In genomic region chr2:39778775-39779751, GRCh38 we compare ENCODE assay signal across 8 cellular contexts. TPM values are rescaled to one million over a fixed set of nuclear protein-coding genes. Genes with fewer than 3 reads are reported as not detected.
DNase-seq lines count a peak whose midpoint lies in the region; ATAC-seq and TF ChIP-seq lines count a peak whose summit lies in the region.

TSS of gene THUMPD2 (minus strand) at chr2:39779258. CDS start at chr2:39779239, 19 bp downstream.

- H3K4me1 Mint-ChIP-seq in CD14-positive monocyte (peaks cover 59% of the 10 kb centered on the region), memory B cell (peaks cover 32% of the 10 kb centered on the region)

- intact Hi-C loops in CD14-positive monocyte (cut with micrococcal nuclease): no loop called here

- H3K9me3 Mint-ChIP-seq in CD14-positive monocyte (peaks cover 0 to 5% (median 0%) of the 10 kb centered on the region in 7 donors), memory B cell (no peaks in the 10 kb centered on the region)

- TF ChIP-seq CTCF in CD14-positive monocyte (IDR thresholded peaks at IDR 0.05): no peak

- ATAC-seq in HG03442 (IDR thresholded peaks at IDR 0.05; ENCODE audit: unreplicated experiment) (peak; percentile 76), memory B cell (ENCODE audit: low read depth) (peak; percentile 87)

- H3K9me3 ChIP-seq in effector memory CD4-positive, alpha-beta T cell (ENCODE audit: control insufficient read depth, low read length): no peaks in the 10 kb centered on the region

- H3K27me3 Mint-ChIP-seq in CD14-positive monocyte (ENCODE audit: low read depth in 3 of 3): peaks cover 0 to 2% (median 2%) of the 10 kb centered on the region in 3 donors
- no peaks in the 10 kb centered on the region for H3K27me3 Mint-ChIP-seq in memory B cell

- peak; percentile 52 for DNase-seq in CD14-positive monocyte (ENCODE audit: low spot score)
- DNase-seq in GM19240 (ENCODE audit: insufficient read length, low spot score): peak; percentile 54
- DNase-seq in NCI-H748 treated with DMSO at 0.1 percent for 48 hours (lab: John Stamatoyannopoulos, UW): peak; percentile 9
- DNase-seq in activated CD8-positive, alpha-beta memory T cell treated with anti-CD3 and anti-CD28 coated beads for 1 hour (ENCODE audit: extremely low read depth in 1 of 2, low read depth in 1 of 2): peak; percentile 4 to 41
- peak in 2 of 3 donors; percentile 17 to 22 for DNase-seq in effector memory CD4-positive, alpha-beta T cell
- DNase-seq in memory B cell (ENCODE audit: low spot score in 2 of 2): peak; percentile 59 to 60
- peak; percentile 30 for DNase-seq in stimulated activated CD8-positive, alpha-beta memory T cell treated with anti-CD3 and anti-CD28 coated beads, Interleukin-12 subunit alpha, Interleukin-12 subunit beta, amount 100 ng/mL, for 1 hour (ENCODE audit: low read depth)

- H3K27ac ChIP-seq in effector memory CD4-positive, alpha-beta T cell (ENCODE audit: insufficient read depth, low read length, poor library complexity, severe bottlenecking): peak within 1 kb of the TSS; percentile 48

- H3K36me3 ChIP-seq in effector memory CD4-positive, alpha-beta T cell (ENCODE audit: control insufficient read depth, insufficient read depth, low read length): no peaks in the 10 kb centered on the region

- H3K27me3 ChIP-seq in effector memory CD4-positive, alpha-beta T cell (replicated peaks; ENCODE audit: control insufficient read depth, insufficient read depth, low read length, poor library complexity, severe bottlenecking): no peaks in the 10 kb centered on the region

- peak within 1 kb of the TSS; percentile 94 for H3K4me3 ChIP-seq in effector memory CD4-positive, alpha-beta T cell (ENCODE audit: insufficient read depth, low read depth, low read length, poor library complexity, severe bottlenecking)

- H3K36me3 Mint-ChIP-seq in CD14-positive monocyte (no peaks in the 10 kb centered on the region), memory B cell (peaks cover 2% of the 10 kb centered on the region)

- peak within 1 kb of the TSS; percentile 86 to 98 (median 94) for H3K27ac Mint-ChIP-seq in CD14-positive monocyte
- peak within 1 kb of the TSS; percentile 97 for H3K27ac Mint-ChIP-seq in memory B cell

- H3K4me3 Mint-ChIP-seq in CD14-positive monocyte (peak within 1 kb of the TSS; percentile 92 to 96), memory B cell (peak within 1 kb of the TSS; percentile 97)

- H3K4me1 ChIP-seq in effector memory CD4-positive, alpha-beta T cell (ENCODE audit: control insufficient read depth, insufficient read depth, low read length, poor library complexity, severe bottlenecking): no peaks in the 10 kb centered on the region

RNA-seq across cellular contexts. Expression of gene THUMPD2, which starts in this region (rescaled TPM):
- polyA plus RNA-seq in CD14-positive monocyte: 1 to 10 TPM; 2.8 to 4.2 TPM

Comparison
In these comparisons a context has a peak if more than half of its experiments do, and no peak if none do; other contexts are left out.
1. Peak in every context shown above with its lines: DNase-seq, ATAC-seq, H3K4me3 ChIP-seq and H3K27ac ChIP-seq.
2. DNase-seq: peak in every context shown above with its lines; median percentile 60 in memory B cell; 54 in GM19240; 52 in CD14-positive monocyte; 30 in stimulated activated CD8-positive, alpha-beta memory T cell treated with anti-CD3 and anti-CD28 coated beads, Interleukin-12 subunit alpha, Interleukin-12 subunit beta, amount 100 ng/mL, for 1 hour; 22 in activated CD8-positive, alpha-beta memory T cell treated with anti-CD3 and anti-CD28 coated beads for 1 hour; 20 in effector memory CD4-positive, alpha-beta T cell; 9 in NCI-H748 treated with DMSO at 0.1 percent for 48 hours.